ENCODE assay signal across 9 cellular contexts in genomic region chr4:9898596-9899345, GRCh38.
DNase-seq lines count a peak whose midpoint lies in the region; ATAC-seq, FAIRE-seq and TF ChIP-seq lines count a peak whose summit lies in the region.
"Had no signal": no experiment of that assay in that cellular context is flagged by ENCODE, and none has a peak within 500 bp of the region (broad histone marks: within the 10 kb centered on the region; RNA-seq: fewer than 3 reads in every experiment).

No MANE protein-coding gene starts in this region.

- TF ChIP-seq CTCF in D721Med (IDR thresholded peaks at IDR 0.05; ENCODE audit: insufficient read depth, missing control alignments), result peak; percentile 68
- TF ChIP-seq CTCF in IMR-90 (conservative IDR thresholded peaks at IDR 0.05; ENCODE audit: low read depth, low read length), result no peak
- TF ChIP-seq CTCF in lower lobe of right lung (IDR thresholded peaks at IDR 0.05), result peak; percentile 41
- peak in 1 of 6 experiments; percentile 31 for TF ChIP-seq CTCF in esophagus squamous epithelium (IDR thresholded peaks at IDR 0.05)

- H4K91ac ChIP-seq in IMR-90 (ENCODE audit: insufficient read depth, low read depth, low read length), result no peak overlapping the region

- FAIRE-seq in D721Med (lab: Jason Lieb, UNC), result no peak

- H2BK15ac ChIP-seq in IMR-90 (ENCODE audit: low read depth, low read length), result no peak overlapping the region

- H3K18ac ChIP-seq in IMR-90 (ENCODE audit: low read depth, low read length), result no peak overlapping the region

- ATAC-seq in IMR-90 (ENCODE audit: low read depth), result peak; percentile 80
- peak; percentile 73 to 79 for ATAC-seq in lower lobe of right lung
- ATAC-seq: T-helper 17 cell had no signal

- no peak overlapping the region for H2BK5ac ChIP-seq in IMR-90 (ENCODE audit: low read depth, low read length, poor library complexity, severe bottlenecking)

- TF ChIP-seq RAD21 in IMR-90 (IDR thresholded peaks at IDR 0.05; ENCODE audit: low read length), result no peak; the same call in 1 of the 2 replicates

- in situ Hi-C loops in IMR-90 (cut with MboI; ENCODE audit: low sequenced_read_pairs), result no loop called here

- H3K27me3 ChIP-seq in IMR-90 (ENCODE audit: control insufficient read depth, insufficient read depth, low read length) (no peaks in the 10 kb centered on the region; the same call in 1 of the 2 replicates), lower lobe of right lung (ENCODE audit: low read depth) (no peaks in the 10 kb centered on the region), esophagus squamous epithelium (no peaks in the 10 kb centered on the region)

- H2AFZ ChIP-seq in IMR-90 (replicated peaks; ENCODE audit: low read length, poor library complexity), result no peak overlapping the region

- no peak overlapping the region for H3K4me3 ChIP-seq in IMR-90 (ENCODE audit: insufficient read depth, low read depth, low read length)
- no peak overlapping the region for H3K4me3 ChIP-seq in lower lobe of right lung
- no peak overlapping the region for H3K4me3 ChIP-seq in esophagus squamous epithelium

- no peaks in the 10 kb centered on the region for H3K4me1 ChIP-seq in IMR-90 (ENCODE audit: control insufficient read depth, insufficient read depth, low read length)
- H3K4me1 ChIP-seq in lower lobe of right lung, result no peaks in the 10 kb centered on the region
- H3K4me1 ChIP-seq in esophagus squamous epithelium, result no peaks in the 10 kb centered on the region

- CTCF ChIA-PET in IMR-90 (lab: Yijun Ruan, JAX), result no interaction called here

- no peaks in the 10 kb centered on the region for H3K9me1 ChIP-seq in IMR-90 (ENCODE audit: insufficient read depth, low read length)

- H3K4me2 ChIP-seq in IMR-90 (ENCODE audit: low read depth, low read length), result no peak overlapping the region

- 8% methylated on average over 5 of the region's 10 CpGs; no CpG with 5 or more reads in 1 of the 2 experiments for WGBS in IMR-90 (ENCODE audit: extremely low coverage in 2 of 2, insufficient read length in 1 of 2), 2 experiments
- 65 to 70% methylated on average over 9 to 10 of the region's 10 CpGs for WGBS in esophagus squamous epithelium, 2 donors

- no peak overlapping the region for H2AK9ac ChIP-seq in IMR-90 (replicated peaks; ENCODE audit: low read depth, low read length, poor library complexity)

- no peak overlapping the region for H4K5ac ChIP-seq in IMR-90 (ENCODE audit: low read depth, low read length)

- dilution Hi-C loops in IMR-90 (cut with HindIII; ENCODE audit: low sequenced_read_pairs, unreplicated experiment), result no loop called here

- DNase-seq in D721Med (ENCODE audit: insufficient read length, low spot score) (no peak), IMR-90 (peak; percentile 16), dermis microvascular lymphatic vessel endothelial cell (ENCODE audit: low read depth in 2 of 2) (peak; percentile 49 to 55), lower lobe of right lung (no peak), NCI-H748 (lab: John Stamatoyannopoulos, UW; ENCODE audit: unreplicated experiment) (no peak), esophagus squamous epithelium (lab: John Stamatoyannopoulos, UW) (no peak), NCI-H1417 (lab: John Stamatoyannopoulos, UW) (no peak), NCI-H1105 treated with DMSO at 0.1 percent for 48 hours (lab: John Stamatoyannopoulos, UW) (no peak)
- DNase-seq: T-helper 17 cell had no signal

- no peaks in the 10 kb centered on the region for H4K20me1 ChIP-seq in IMR-90 (ENCODE audit: insufficient read depth, low read length)

- H2BK20ac ChIP-seq in IMR-90 (ENCODE audit: low read depth, low read length), result no peak overlapping the region

- H3K27ac ChIP-seq in IMR-90 (ENCODE audit: insufficient read depth, low read length), result no peak overlapping the region
- H3K27ac ChIP-seq in lower lobe of right lung, result no peak overlapping the region
- H3K27ac ChIP-seq in esophagus squamous epithelium, result no peak overlapping the region

- H3K4ac ChIP-seq in IMR-90 (ENCODE audit: low read depth, low read length), result no peak overlapping the region

- no peak overlapping the region for H2AK5ac ChIP-seq in IMR-90 (ENCODE audit: low read depth, low read length)

- no peaks in the 10 kb centered on the region for H3K79me1 ChIP-seq in IMR-90 (ENCODE audit: low read depth in 1 of 2, low read length in 2 of 2)

- intact Hi-C loops in IMR-90 (cut with micrococcal nuclease), result loop anchor here (10.0 kb wide), 1 partner anchor 134 kb away; no protein-coding TSS in a partner anchor
- intact Hi-C loops in lower lobe of right lung (cut with DNase I), result no loop called here
- intact Hi-C loops in esophagus squamous epithelium (cut with DNase I), result no loop called here

- H3K23ac ChIP-seq in IMR-90 (ENCODE audit: low read depth, low read length), result no peak overlapping the region

- BruUV-seq in IMR-90 (replicated peaks; lab: Mats Ljungman, UMichigan), result no TSS peak

- H2BK120ac ChIP-seq in IMR-90 (ENCODE audit: low read depth, low read length), result no peak overlapping the region

- POLR2A ChIA-PET in IMR-90 (lab: Charles Lee; ENCODE audit: unreplicated experiment), result no interaction called here

- no peak for TF ChIP-seq POLR2A in IMR-90 (IDR thresholded peaks at IDR 0.05; ENCODE audit: low read depth, low read length)
- TF ChIP-seq POLR2A in esophagus squamous epithelium (IDR thresholded peaks at IDR 0.05), result no peak

- H3K36me3 ChIP-seq in IMR-90 (ENCODE audit: control insufficient read depth, insufficient read depth, low read length) (no peaks in the 10 kb centered on the region), lower lobe of right lung (no peaks in the 10 kb centered on the region), esophagus squamous epithelium (no peaks in the 10 kb centered on the region)

- no peak overlapping the region for H3K14ac ChIP-seq in IMR-90 (replicated peaks; ENCODE audit: low read depth, low read length)

- no peak overlapping the region for H4K8ac ChIP-seq in IMR-90 (ENCODE audit: low read depth in 2 of 2, low read length in 2 of 2)

- H3K9me3 ChIP-seq in IMR-90 (ENCODE audit: control insufficient read depth, insufficient read depth, low read length) (no peaks in the 10 kb centered on the region), lower lobe of right lung (no peaks in the 10 kb centered on the region), esophagus squamous epithelium (no peaks in the 10 kb centered on the region)

- no peak overlapping the region for H3K56ac ChIP-seq in IMR-90 (ENCODE audit: extremely low read depth, insufficient read depth, low read length)

- no peak overlapping the region for H3K9ac ChIP-seq in IMR-90 (ENCODE audit: low read depth, low read length)

TF ChIP-seq in IMR-90, 13 proteins besides CTCF, POLR2A, EP300 and RAD21:
- no peak for TF ChIP-seq MAFK (IDR thresholded peaks at IDR 0.05; ENCODE audit: low read depth, low read length)
- TF ChIP-seq BHLHE40 (IDR thresholded peaks at IDR 0.05; ENCODE audit: low read depth, low read length), result no peak
- TF ChIP-seq CEBPB (IDR thresholded peaks at IDR 0.05; ENCODE audit: low read depth, low read length), result no peak
- TF ChIP-seq ELK1 (IDR thresholded peaks at IDR 0.05; ENCODE audit: borderline replicate concordance, low read depth, low read length), result no peak
- no peak for TF ChIP-seq MXI1 (IDR thresholded peaks at IDR 0.05; ENCODE audit: borderline replicate concordance, low read depth, low read length)
- no peak for TF ChIP-seq CHD1 (IDR thresholded peaks at IDR 0.05; ENCODE audit: low read depth, low read length)
- no peak for TF ChIP-seq NFE2L2 (IDR thresholded peaks at IDR 0.05; ENCODE audit: low read depth, low read length)
- no peak for TF ChIP-seq RCOR1 (IDR thresholded peaks at IDR 0.05; ENCODE audit: insufficient replicate concordance, low read length)
- TF ChIP-seq RFX5 (IDR thresholded peaks at IDR 0.05; ENCODE audit: low read depth, low read length), result no peak
- TF ChIP-seq, protein P1, sequence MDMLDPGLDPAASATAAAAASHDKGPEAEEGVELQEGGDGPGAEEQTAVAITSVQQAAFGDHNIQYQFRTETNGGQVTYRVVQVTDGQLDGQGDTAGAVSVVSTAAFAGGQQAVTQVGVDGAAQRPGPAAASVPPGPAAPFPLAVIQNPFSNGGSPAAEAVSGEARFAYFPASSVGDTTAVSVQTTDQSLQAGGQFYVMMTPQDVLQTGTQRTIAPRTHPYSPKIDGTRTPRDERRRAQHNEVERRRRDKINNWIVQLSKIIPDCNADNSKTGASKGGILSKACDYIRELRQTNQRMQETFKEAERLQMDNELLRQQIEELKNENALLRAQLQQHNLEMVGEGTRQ (IDR thresholded peaks at IDR 0.05; ENCODE audit: low read depth, low read length), result no peak
- TF ChIP-seq MAZ (IDR thresholded peaks at IDR 0.05; ENCODE audit: borderline replicate concordance, low read depth, low read length), result no peak
- no peak for TF ChIP-seq FOS (IDR thresholded peaks at IDR 0.05; ENCODE audit: low read depth, low read length)
- no peak for TF ChIP-seq SMC3 (IDR thresholded peaks at IDR 0.05; ENCODE audit: low read depth, low read length)
TF ChIP-seq in IMR-90: peak in this region for 0.

Comparison
In these comparisons a context has a peak if more than half of its experiments do, and no peak if none do; other contexts are left out.
1. DNase-seq: peak in IMR-90 (single experiment) and dermis microvascular lymphatic vessel endothelial cell (2 of 2); none in D721Med (single experiment), lower lobe of right lung (single experiment), NCI-H748 (single experiment), esophagus squamous epithelium (single experiment), NCI-H1417 (0 of 3) and NCI-H1105 treated with DMSO at 0.1 percent for 48 hours (single experiment).